In genomic region chr6:158772172-158772571, GRCh38 we compare ENCODE assay signal across 10 cellular contexts. TPM values are rescaled to one million over a fixed set of nuclear protein-coding genes. Genes with fewer than 3 reads are reported as not detected.
A peak's percentile ranks its signal among the peaks of the same experiment; 100 is the strongest.
DNase-seq lines count a peak whose midpoint lies in the region; ATAC-seq and TF ChIP-seq lines count a peak whose summit lies in the region.
"Had no signal": no experiment of that assay in that cellular context is flagged by ENCODE, and none has a peak within 500 bp of the region (broad histone marks: within the 10 kb centered on the region; RNA-seq: fewer than 3 reads in every experiment).

No MANE protein-coding gene starts in this region.

- POLR2A ChIA-PET in CD4-positive, alpha-beta memory T cell (lab: Charles Lee; ENCODE audit: partially characterized antibody), result interaction anchor here (0.6 to 2.5 kb wide), 9 partner anchors 9 to 97 kb away, joined by 3 to 11 read pairs (median 5); partner anchors contain the start of gene EZR
- POLR2A ChIA-PET in HCT116 (lab: Charles Lee), result interaction anchor here (0.7 kb wide), 1 partner anchor 11 kb away, joined by 3 read pairs; no protein-coding TSS in a partner anchor
- POLR2A ChIA-PET in OCI-LY7 (lab: Charles Lee), result no interaction called here

- no peaks in the 10 kb centered on the region for H3K27me3 Mint-ChIP-seq in CD4-positive, alpha-beta memory T cell
- H3K27me3 Mint-ChIP-seq in neural crest cell (ENCODE audit: low read depth), result no peaks in the 10 kb centered on the region

- H3K4me2 ChIP-seq in HCT116 (ENCODE audit: low read length) (peak overlapping the region; percentile 15; the same call in 1 of the 2 replicates), OCI-LY7 (ENCODE audit: low read length) (no peak overlapping the region)

- no peaks in the 10 kb centered on the region for H3K27me3 ChIP-seq in CD4-positive, alpha-beta memory T cell (ENCODE audit: insufficient read depth, low read length)
- H3K27me3 ChIP-seq in HCT116 (ENCODE audit: insufficient read depth, low read length), result no peaks in the 10 kb centered on the region
- H3K27me3 ChIP-seq: right lobe of liver had no signal

- peaks cover 98% of the 10 kb centered on the region for H3K36me3 ChIP-seq in CD4-positive, alpha-beta memory T cell (ENCODE audit: insufficient read depth, low read length)
- H3K36me3 ChIP-seq in HCT116 (ENCODE audit: control insufficient read depth in 1 of 2, insufficient read depth in 2 of 2, low read length in 2 of 2) (peaks cover 71 to 99% of the 10 kb centered on the region in 2 experiments), OCI-LY7 (ENCODE audit: insufficient read depth, low read length) (peaks cover 100% of the 10 kb centered on the region)

- H3K4me1 ChIP-seq in CD4-positive, alpha-beta memory T cell (ENCODE audit: insufficient read depth, low read length), result peaks cover 42% of the 10 kb centered on the region
- peaks cover 13 to 100% of the 10 kb centered on the region in 2 experiments for H3K4me1 ChIP-seq in HCT116 (ENCODE audit: control insufficient read depth in 1 of 2, insufficient read depth in 2 of 2, low read length in 2 of 2)
- no peaks in the 10 kb centered on the region for H3K4me1 ChIP-seq in OCI-LY7 (ENCODE audit: insufficient read depth, low read length, poor library complexity, severe bottlenecking)
- H3K4me1 ChIP-seq: right lobe of liver had no signal

- no peaks in the 10 kb centered on the region for H3K9me2 ChIP-seq in HCT116 (ENCODE audit: insufficient read depth)
- H3K9me2 ChIP-seq in OCI-LY7 (ENCODE audit: insufficient read depth, low read length), result no peaks in the 10 kb centered on the region

- peaks cover 0 to 8% (median 0%) of the 10 kb centered on the region in 8 donors for H3K9me3 Mint-ChIP-seq in CD4-positive, alpha-beta memory T cell
- H3K9me3 Mint-ChIP-seq in neural crest cell, result no peaks in the 10 kb centered on the region

- peaks cover 37 to 75% (median 49%) of the 10 kb centered on the region in 4 donors for H3K4me1 Mint-ChIP-seq in CD4-positive, alpha-beta memory T cell
- peaks cover 24% of the 10 kb centered on the region for H3K4me1 Mint-ChIP-seq in neural crest cell

- peaks cover 83 to 99% of the 10 kb centered on the region in 2 donors for H3K36me3 Mint-ChIP-seq in CD4-positive, alpha-beta memory T cell
- peaks cover 35% of the 10 kb centered on the region for H3K36me3 Mint-ChIP-seq in neural crest cell (ENCODE audit: low read depth)

- CTCF ChIA-PET in CD4-positive, alpha-beta memory T cell (lab: Charles Lee; ENCODE audit: partially characterized antibody), result interaction anchor here (1.1 to 2.7 kb wide), 4 partner anchors 9 to 200 kb away, joined by 3 to 10 read pairs (median 5); no protein-coding TSS in a partner anchor
- CTCF ChIA-PET in HCT116 (lab: Charles Lee) (interaction anchor here (0.9 to 1.5 kb wide), 3 partner anchors 10 to 558 kb away, joined by 3 read pairs; no protein-coding TSS in a partner anchor), OCI-LY7 (lab: Charles Lee; ENCODE audit: unreplicated experiment) (no interaction called here)

- TF ChIP-seq RAD21 in HCT116 (IDR thresholded peaks at IDR 0.05; ENCODE audit: low read depth), result no peak

- TF ChIP-seq CTCF in HCT116 (IDR thresholded peaks at IDR 0.05 in 2 of 3, conservative IDR thresholded peaks at IDR 0.05 in 1 of 3; ENCODE audit: borderline replicate concordance in 1 of 3, insufficient read depth in 1 of 3, low read depth in 2 of 3, low read length in 2 of 3) (no peak), neural crest cell (conservative IDR thresholded peaks at IDR 0.05) (no peak), OCI-LY7 (conservative IDR thresholded peaks at IDR 0.05; ENCODE audit: low read length) (no peak)

- DNase-seq in CD4-positive, alpha-beta memory T cell, result no peak
- no peak for DNase-seq in HCT116 (ENCODE audit: low read depth, low spot score)
- DNase-seq in neural crest cell (ENCODE audit: low read depth, low spot score), result no peak
- no peak for DNase-seq in OCI-LY7 (ENCODE audit: low spot score)
- DNase-seq in EL, result no peak
- DNase-seq in SW 1271 (lab: John Stamatoyannopoulos, UW), result no peak
- no peak for DNase-seq in NCI-H2081 (lab: John Stamatoyannopoulos, UW)
- DNase-seq: right lobe of liver had no signal

- RAD21 ChIA-PET in HCT116 (lab: Charles Lee; ENCODE audit: low non-redundant PET in 1 of 2, low total read pairs in 2 of 2, uncharacterized antibody in 2 of 2, unreplicated experiment in 2 of 2), result no interaction called here

- no peak for ATAC-seq in HCT116
- ATAC-seq: right lobe of liver had no signal

- intact Hi-C loops in CD4-positive, alpha-beta memory T cell (cut with micrococcal nuclease), result no loop called here
- intact Hi-C loops in HCT116 (cut with micrococcal nuclease) (no loop called here), OCI-LY7 (cut with micrococcal nuclease; ENCODE audit: unreplicated experiment) (no loop called here)

- peak overlapping the region; percentile 29 for H3K9ac ChIP-seq in HCT116 (ENCODE audit: low read length)

- H3K9me3 ChIP-seq in CD4-positive, alpha-beta memory T cell (ENCODE audit: control insufficient read depth in 1 of 2, low read length in 2 of 2), result no peaks in the 10 kb centered on the region
- H3K9me3 ChIP-seq in HCT116 (ENCODE audit: control insufficient read depth in 1 of 2, insufficient read depth in 1 of 2, low read depth in 1 of 2, low read length in 2 of 2) (no peaks in the 10 kb centered on the region), OCI-LY7 (ENCODE audit: low read length) (no peaks in the 10 kb centered on the region)
- H3K9me3 ChIP-seq: right lobe of liver, thoracic aorta had no signal

- H2AFZ ChIP-seq in HCT116 (ENCODE audit: low read depth, low read length, poor library complexity, severe bottlenecking), result no peak overlapping the region
- H2AFZ ChIP-seq in OCI-LY7 (ENCODE audit: low read length), result no peak overlapping the region

- BruUV-seq in HCT116 (replicated peaks; lab: Mats Ljungman, UMichigan) (no TSS peak), OCI-LY7 (replicated peaks; lab: Mats Ljungman, UMichigan) (no TSS peak)

- peak overlapping the region in 5 of 8 donors; percentile 40 to 64 (median 55) for H3K4me3 Mint-ChIP-seq in CD4-positive, alpha-beta memory T cell
- H3K4me3 Mint-ChIP-seq in neural crest cell, result no peak overlapping the region

- H4K20me1 ChIP-seq in HCT116 (ENCODE audit: insufficient read depth) (peaks cover 37% of the 10 kb centered on the region; the same call in 1 of the 2 replicates), OCI-LY7 (ENCODE audit: insufficient read depth, low read length) (no peaks in the 10 kb centered on the region; the same call in 1 of the 2 replicates)

- H3K79me2 ChIP-seq in HCT116 (ENCODE audit: insufficient read depth, low read length), result peaks cover 99% of the 10 kb centered on the region
- H3K79me2 ChIP-seq in OCI-LY7 (ENCODE audit: insufficient read depth, low read depth, low read length), result peaks cover 13% of the 10 kb centered on the region; the same call in 1 of the 2 replicates

- H3K27ac Mint-ChIP-seq in CD4-positive, alpha-beta memory T cell, result peak overlapping the region; percentile 82 to 94 (median 90)
- H3K27ac Mint-ChIP-seq in neural crest cell (ENCODE audit: unreplicated experiment), result peak overlapping the region; percentile 7

- TF ChIP-seq POLR2A in HCT116 (IDR thresholded peaks at IDR 0.05; ENCODE audit: borderline replicate concordance, extremely low read depth, insufficient read depth, insufficient read length), result no peak

- peak overlapping the region; percentile 29 for H3K27ac ChIP-seq in CD4-positive, alpha-beta memory T cell (ENCODE audit: low read depth, low read length)
- H3K27ac ChIP-seq in HCT116 (ENCODE audit: low read depth, low read length) (peak overlapping the region; percentile 57), cingulate gyrus (ENCODE audit: low read depth, low read length) (peak overlapping the region; percentile 44), OCI-LY7 (ENCODE audit: low read depth, low read length, poor library complexity, severe bottlenecking) (no peak overlapping the region)
- H3K27ac ChIP-seq: right lobe of liver, thoracic aorta had no signal

- no peak overlapping the region for H3K4me3 ChIP-seq in CD4-positive, alpha-beta memory T cell (ENCODE audit: low read length in 2 of 2)
- H3K4me3 ChIP-seq in HCT116 (replicated peaks in 1 of 2; ENCODE audit: low read depth in 1 of 2, low read length in 2 of 2), result no peak overlapping the region
- H3K4me3 ChIP-seq in OCI-LY7 (ENCODE audit: low read depth, low read length, poor library complexity, severe bottlenecking), result no peak overlapping the region
- H3K4me3 ChIP-seq: right lobe of liver, thoracic aorta had no signal

TF ChIP-seq in HCT116, 20 proteins besides CTCF, POLR2A, EP300 and RAD21 (continues in another document):
- no peak for TF ChIP-seq JUND (IDR thresholded peaks at IDR 0.05)
- no peak for TF ChIP-seq MAX (IDR thresholded peaks at IDR 0.05)
- no peak for TF ChIP-seq TCF7L2 (IDR thresholded peaks at IDR 0.05; ENCODE audit: borderline replicate concordance, extremely low read depth, insufficient read depth, insufficient read length)
- no peak for TF ChIP-seq FOSL1 (IDR thresholded peaks at IDR 0.05; ENCODE audit: low read depth)
- TF ChIP-seq ZFX (IDR thresholded peaks at IDR 0.05), result no peak
- no peak for TF ChIP-seq POLR2AphosphoS5 (IDR thresholded peaks at IDR 0.05; ENCODE audit: low read depth, low read length)
- no peak for TF ChIP-seq CEBPB (IDR thresholded peaks at IDR 0.05; ENCODE audit: low read depth)
- TF ChIP-seq EZH2 (IDR thresholded peaks at IDR 0.05), result no peak
- no peak for TF ChIP-seq ATF3 (IDR thresholded peaks at IDR 0.05)
- no peak for TF ChIP-seq SIN3A (IDR thresholded peaks at IDR 0.05; ENCODE audit: low read depth)
- TF ChIP-seq YY1 (IDR thresholded peaks at IDR 0.05; ENCODE audit: extremely low read depth, insufficient replicate concordance, low read depth, low read length), result no peak
- TF ChIP-seq SRF (IDR thresholded peaks at IDR 0.05; ENCODE audit: low read depth), result no peak
- no peak for TF ChIP-seq EZH2phosphoT487 (IDR thresholded peaks at IDR 0.05; ENCODE audit: borderline replicate concordance)
- TF ChIP-seq ZNF274 (IDR thresholded peaks at IDR 0.05; ENCODE audit: low read depth, low read length), result no peak

RNA-seq across cellular contexts. Expression of gene EZR, which starts 47.0 kb away (rescaled TPM):
- total RNA-seq in CD4-positive, alpha-beta memory T cell, result 100 to 1,000 TPM; 264 to 277 TPM
- 100 to 1,000 TPM; 260 to 268 TPM for polyA plus RNA-seq in CD4-positive, alpha-beta memory T cell
- total RNA-seq in HCT116 (2021; ENCODE audit: unreplicated experiment) (1,402 TPM), neural crest cell (86.7 and 88.2 TPM in 2 replicates), OCI-LY7 (2022) (415 and 440 TPM in 2 replicates)
- 1,219 and 1,280 TPM in 2 replicates for polyA plus RNA-seq in HCT116 (2012)
- 268 and 360 TPM in 2 replicates for total RNA-seq in OCI-LY7 (2014; rRNA removed; shearing (Covaris generic))
